In the genomic region with DNA sequence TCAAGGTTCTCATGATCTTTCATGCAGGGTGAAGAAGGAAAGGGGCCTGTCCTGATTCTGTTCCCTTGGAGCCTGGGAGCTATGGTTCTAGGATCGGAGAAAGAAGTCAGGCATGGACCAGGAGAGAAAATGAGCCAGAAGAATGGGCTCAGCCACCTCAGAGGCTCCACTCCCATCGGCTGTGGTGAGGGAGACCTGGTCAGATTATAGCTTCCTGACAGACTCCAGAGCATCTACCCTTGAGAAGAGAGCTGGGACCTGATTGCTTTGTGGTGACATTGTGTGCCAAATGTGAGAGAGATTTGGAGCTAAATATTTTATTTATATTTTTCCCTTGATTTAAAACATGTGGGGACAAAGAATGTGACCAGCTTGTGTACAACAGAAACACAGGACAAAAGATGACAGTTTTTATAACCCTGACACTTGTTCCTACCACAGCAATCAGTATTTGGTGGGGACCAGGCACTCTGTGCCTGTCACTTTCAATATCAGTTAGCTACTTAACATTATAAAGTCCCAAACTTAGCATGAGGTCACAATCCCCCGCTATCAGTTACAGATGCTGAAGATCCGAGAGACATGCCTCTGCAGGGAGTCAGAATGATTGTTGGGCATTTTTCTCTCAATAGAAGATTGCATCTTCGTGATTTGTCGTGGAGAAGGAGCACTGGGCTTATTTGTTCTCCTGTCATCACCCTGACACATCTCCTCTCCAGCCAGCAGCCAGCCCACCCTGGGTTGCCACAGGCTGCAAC, we compare ENCODE assay signal across 8 cellular contexts.
"Had no signal": no experiment of that assay in that cellular context is flagged by ENCODE, and none has a peak within 500 bp of the region (broad histone marks: within the 10 kb centered on the region; RNA-seq: fewer than 3 reads in every experiment).

No MANE protein-coding gene starts in this region.

- ATAC-seq: HCT116, HepG2 had no signal

- H3K4me3 ChIP-seq: GM23248, HAP-1 had no signal

- DNase-seq: GM23248, GOT3, H7, HFFc6 had no signal

- H2AFZ ChIP-seq: GM23248 had no signal

- H3K9me3 ChIP-seq: HAP-1 had no signal

- H3K36me3 ChIP-seq: HAP-1 had no signal

- H3K4me1 ChIP-seq: HAP-1 had no signal

- H3K27ac ChIP-seq: GM23248, HL-60 had no signal
